8 cellular contexts compared by ENCODE assay signal in genomic region chr11:19711911-19712280, GRCh38. TPM values are rescaled to one million over a fixed set of nuclear protein-coding genes. Genes with fewer than 3 reads are reported as not detected.
DNase-seq lines count a peak whose midpoint lies in the region; ATAC-seq, FAIRE-seq and TF ChIP-seq lines count a peak whose summit lies in the region.

No MANE protein-coding gene starts in this region.

- H3K9me1 ChIP-seq in keratinocyte (ENCODE audit: control insufficient read depth, extremely low read depth, insufficient read depth, low read length): no peaks in the 10 kb centered on the region

- no peak for ATAC-seq in HG03108 (IDR thresholded peaks at IDR 0.05; ENCODE audit: unreplicated experiment)

- peak; percentile 9 for DNase-seq in GM19239 (ENCODE audit: insufficient read length, low spot score)
- DNase-seq in astrocyte (ENCODE audit: low read depth): no peak
- no peak for DNase-seq in keratinocyte (ENCODE audit: low read depth, low spot score)
- DNase-seq in stimulated activated CD4-positive, alpha-beta T cell treated with anti-CD3 and anti-CD28 coated beads, Interleukin-2, amount 100 ng/mL, for 24 hours: peak; percentile 27 to 40
- DNase-seq in kidney glomerular epithelial cell (lab: John Stamatoyannopoulos, UW): no peak
- no peak for DNase-seq in AG20443 (ENCODE audit: low spot score)

- H4K20me1 ChIP-seq in astrocyte (ENCODE audit: insufficient read depth, low read length) (no peaks in the 10 kb centered on the region), keratinocyte (ENCODE audit: control insufficient read depth, extremely low read depth, insufficient read depth, low read length) (no peaks in the 10 kb centered on the region)

- TF ChIP-seq CTCF in astrocyte (IDR thresholded peaks at IDR 0.05; ENCODE audit: insufficient read depth, low read depth, low read length) (no peak), keratinocyte (optimal IDR thresholded peaks at IDR 0.05 in 1 of 3, IDR thresholded peaks at IDR 0.05 in 1 of 3, conservative IDR thresholded peaks at IDR 0.05 in 1 of 3; ENCODE audit: extremely low read depth in 1 of 3, insufficient read depth in 2 of 3, low read length in 3 of 3) (no peak)

- FAIRE-seq in GM19239 (lab: Jason Lieb, UNC): peak; percentile 26
- FAIRE-seq in astrocyte (lab: Jason Lieb, UNC): no peak
- FAIRE-seq in keratinocyte (lab: Jason Lieb, UNC): no peak

- peaks cover 20% of the 10 kb centered on the region for H3K27me3 Mint-ChIP-seq in astrocyte (ENCODE audit: low read depth, unreplicated experiment)

- H3K9me3 Mint-ChIP-seq in astrocyte (ENCODE audit: unreplicated experiment): no peaks in the 10 kb centered on the region

- peak overlapping the region; percentile 90 for H3K27ac Mint-ChIP-seq in astrocyte (ENCODE audit: unreplicated experiment)

- H3K9ac ChIP-seq in HUES48 (ENCODE audit: low read depth, low read length): peak overlapping the region; percentile 91
- peak overlapping the region; percentile 83 for H3K9ac ChIP-seq in astrocyte (ENCODE audit: low read length)
- peak overlapping the region; percentile 71 for H3K9ac ChIP-seq in keratinocyte (ENCODE audit: control insufficient read depth, extremely low read depth, insufficient read depth, low read length)

- H3K9me3 ChIP-seq in HUES48 (ENCODE audit: control insufficient read depth, insufficient read depth, low read length) (no peaks in the 10 kb centered on the region), astrocyte (ENCODE audit: insufficient read depth, low read depth, low read length) (no peaks in the 10 kb centered on the region), keratinocyte (ENCODE audit: control insufficient read depth, low read depth, low read length) (no peaks in the 10 kb centered on the region)

- dilution Hi-C loops in keratinocyte (cut with MboI; ENCODE audit: extremely low pct_ligation_motif_present, low sequenced_read_pairs): no loop called here

- H3K27ac ChIP-seq in HUES48 (ENCODE audit: low read depth, low read length): peak overlapping the region; percentile 90
- peak overlapping the region; percentile 85 for H3K27ac ChIP-seq in astrocyte (ENCODE audit: low read depth, low read length)
- H3K27ac ChIP-seq in keratinocyte (ENCODE audit: control insufficient read depth, insufficient read depth, low read length): no peak overlapping the region

- H3K4me1 ChIP-seq in HUES48 (ENCODE audit: control insufficient read depth, insufficient read depth, low read length): peaks cover 17% of the 10 kb centered on the region
- peaks cover 37% of the 10 kb centered on the region for H3K4me1 ChIP-seq in astrocyte (ENCODE audit: insufficient read depth, low read length)
- H3K4me1 ChIP-seq in keratinocyte (ENCODE audit: control insufficient read depth, extremely low read depth, insufficient read depth, low read length): peaks cover 12% of the 10 kb centered on the region

- H2AFZ ChIP-seq in astrocyte (ENCODE audit: low read depth, low read length) (peak overlapping the region; percentile 65), keratinocyte (ENCODE audit: control insufficient read depth, low read length) (peak overlapping the region; percentile 58)

- peak overlapping the region; percentile 72 for H3K4me3 ChIP-seq in HUES48 (ENCODE audit: low read depth, low read length)
- H3K4me3 ChIP-seq in astrocyte (ENCODE audit: insufficient read depth, low read depth, low read length): peak overlapping the region; percentile 56
- H3K4me3 ChIP-seq in keratinocyte (ENCODE audit: control insufficient read depth in 2 of 3, extremely low read depth in 1 of 3, insufficient read depth in 2 of 3, low read depth in 1 of 3, low read length in 3 of 3): peak overlapping the region; percentile 52 to 62 (median 58)

- H3K4me2 ChIP-seq in astrocyte (ENCODE audit: low read length): peak overlapping the region; percentile 97
- H3K4me2 ChIP-seq in keratinocyte (ENCODE audit: control insufficient read depth, extremely low read depth, insufficient read depth, low read depth, low read length): peak overlapping the region; percentile 74

- H3K27me3 ChIP-seq in HUES48 (ENCODE audit: control insufficient read depth, insufficient read depth, low read length) (peaks cover 57% of the 10 kb centered on the region), astrocyte (ENCODE audit: insufficient read depth, low read length) (no peaks in the 10 kb centered on the region), keratinocyte (ENCODE audit: control insufficient read depth, extremely low read depth, insufficient read depth, low read length) (peaks cover 41% of the 10 kb centered on the region)

- H3K36me3 ChIP-seq in HUES48 (ENCODE audit: control insufficient read depth, insufficient read depth, low read length) (no peaks in the 10 kb centered on the region), astrocyte (ENCODE audit: insufficient read depth, low read length) (no peaks in the 10 kb centered on the region), keratinocyte (ENCODE audit: control insufficient read depth in 2 of 2, extremely low read depth in 1 of 2, insufficient read depth in 2 of 2, low read length in 2 of 2) (no peaks in the 10 kb centered on the region)

- no peaks in the 10 kb centered on the region for H3K36me3 Mint-ChIP-seq in astrocyte (ENCODE audit: low read depth, unreplicated experiment)

- peak overlapping the region; percentile 89 for H3K4me3 Mint-ChIP-seq in astrocyte (ENCODE audit: unreplicated experiment)

- peaks cover 27% of the 10 kb centered on the region for H3K79me2 ChIP-seq in astrocyte (ENCODE audit: insufficient read depth, low read length)
- H3K79me2 ChIP-seq in keratinocyte (ENCODE audit: control insufficient read depth, insufficient read depth, low read length): no peaks in the 10 kb centered on the region

- H3K4me1 Mint-ChIP-seq in astrocyte (ENCODE audit: low read depth, unreplicated experiment): peaks cover 19% of the 10 kb centered on the region

RNA-seq across cellular contexts. Expression of gene NAV2, which starts 0.7 kb away (rescaled TPM):
- 17.6 and 20.6 TPM in 2 replicates for total RNA-seq in astrocyte
- polyA plus RNA-seq in keratinocyte: 4.0 to 8.7 TPM (median 7.5 TPM) in 3 replicates
- polyA plus RNA-seq in keratinocyte (2011; ENCODE audit: low read depth): 4.6 TPM
- 3.4 and 4.5 TPM in 2 replicates for polyA plus RNA-seq in keratinocyte (2011; cell fraction: cytosol; rRNA removed)
- polyA plus RNA-seq in keratinocyte (2011; cell fraction: nucleus; rRNA removed): 15.0 and 17.8 TPM in 2 replicates
- polyA plus RNA-seq in keratinocyte (2012; ENCODE audit: low replicate concordance): 5.7 and 7.0 TPM in 2 replicates
- 15.8 to 39.2 TPM (median 26.1 TPM) in 3 replicates for polyA minus RNA-seq in keratinocyte
- 4.8 TPM for polyA minus RNA-seq in keratinocyte (2011; cell fraction: cytosol; rRNA and poly(A)+ RNA removed)
- polyA minus RNA-seq in keratinocyte (2011; cell fraction: nucleus; rRNA and poly(A)+ RNA removed): 20.9 and 44.0 TPM in 2 replicates

Comparison
In these comparisons a context has a peak if more than half of its experiments do, and no peak if none do; other contexts are left out.
1. DNase-seq: peak in GM19239 (single experiment) and stimulated activated CD4-positive, alpha-beta T cell treated with anti-CD3 and anti-CD28 coated beads, Interleukin-2, amount 100 ng/mL, for 24 hours (2 of 2); none in astrocyte (single experiment), keratinocyte (single experiment), kidney glomerular epithelial cell (single experiment) and AG20443 (single experiment).
2. Peak in every context shown above with its lines, with median percentiles within 50 percentile points of each other: H3K4me3 ChIP-seq and H3K9ac ChIP-seq.